In the genomic region with DNA sequence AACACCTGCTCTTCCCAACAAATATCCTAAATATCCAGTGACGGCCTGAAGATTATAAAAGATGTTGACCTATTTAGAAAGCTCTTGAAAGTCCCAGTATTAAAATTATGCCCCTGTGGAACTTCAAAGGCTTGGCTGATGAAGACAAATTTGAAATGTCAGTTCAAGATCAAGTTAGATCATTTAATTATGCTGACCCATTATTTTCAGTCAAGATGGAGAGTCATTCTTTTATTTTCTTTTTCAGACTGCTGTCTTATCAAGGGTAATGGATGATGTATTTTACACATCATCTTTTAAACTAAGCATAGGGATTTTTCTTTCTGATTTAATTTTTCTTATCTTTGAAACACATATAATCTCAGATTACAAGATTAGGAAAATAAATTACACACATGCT, we compare ENCODE assay signal across 18 cellular contexts.
DNase-seq lines count a peak whose midpoint lies in the region; ATAC-seq, FAIRE-seq and TF ChIP-seq lines count a peak whose summit lies in the region.
"Had no signal": no experiment of that assay in that cellular context is flagged by ENCODE, and none has a peak within 500 bp of the region (broad histone marks: within the 10 kb centered on the region; RNA-seq: fewer than 3 reads in every experiment).

No MANE protein-coding gene starts in this region.

- H3K9ac ChIP-seq in HepG2 (ENCODE audit: insufficient read depth, low read depth, low read length) (no peak overlapping the region), kidney (ENCODE audit: low read length in 2 of 2) (no peak overlapping the region)

- DNase-seq in HepG2 (ENCODE audit: low spot score) = no peak
- DNase-seq in right lobe of liver = no peak
- DNase-seq in NCI-H2227 (lab: John Stamatoyannopoulos, UW; ENCODE audit: unreplicated experiment) = peak; percentile 83
- DNase-seq in kidney = no peak
- no peak for DNase-seq in SKM-1 (lab: John Stamatoyannopoulos, UW; ENCODE audit: unreplicated experiment)
- DNase-seq: DMS153, HCEC 1CT, NCI-H1436, NCI-H2029 treated with DMSO at 0.1 percent for 48 hours, NCI-H446, NCI-H82, SHP77 had no signal

- no peak for TF ChIP-seq RAD21 in HepG2 (CRISPR knock-in tag; IDR thresholded peaks at IDR 0.05)

- POLR2A ChIA-PET in HepG2 (lab: Yijun Ruan, JAX) = no interaction called here

- H3K9me3 ChIP-seq in HepG2 (ENCODE audit: low read length) (no peaks in the 10 kb centered on the region), right lobe of liver (no peaks in the 10 kb centered on the region), kidney (ENCODE audit: control insufficient read depth in 1 of 2, low read length in 2 of 2) (no peaks in the 10 kb centered on the region)

- CTCF ChIA-PET in HepG2 (lab: Yijun Ruan, JAX; ENCODE audit: low intra/inter-chr PET ratio, low total read pairs) = no interaction called here

- FAIRE-seq in HepG2 (lab: Jason Lieb, UNC) (no peak), kidney (lab: Jason Lieb, UNC) (peak; percentile 70)
- FAIRE-seq: HTR-8/SVneo had no signal

- TF ChIP-seq POLR2A in HepG2 (IDR thresholded peaks at IDR 0.05; ENCODE audit: insufficient read depth in 1 of 2, low read depth in 2 of 2, low read length in 2 of 2) (no peak), right lobe of liver (IDR thresholded peaks at IDR 0.05) (no peak)

- no peaks in the 10 kb centered on the region for H3K36me3 ChIP-seq in HepG2 (replicated peaks in 1 of 2; ENCODE audit: control insufficient read depth in 1 of 2, insufficient read depth in 2 of 2, low read length in 2 of 2)
- no peaks in the 10 kb centered on the region for H3K36me3 ChIP-seq in right lobe of liver
- H3K36me3 ChIP-seq in kidney (ENCODE audit: control insufficient read depth in 1 of 2, insufficient read depth in 2 of 2, low read length in 2 of 2) = no peaks in the 10 kb centered on the region

- WGBS in HepG2 (ENCODE audit: low lambda C conversion rate) = 3% methylated on average over 1 of the region's 1 CpG
- WGBS in right lobe of liver (ENCODE audit: insufficient coverage, low coverage, low lambda C conversion rate, missing lambda C conversion rate) = 100% methylated on average over 1 of the region's 1 CpG

- H4K20me1 ChIP-seq in HepG2 (ENCODE audit: insufficient read depth, low read length) = no peaks in the 10 kb centered on the region

- TF ChIP-seq EP300 in HepG2 (IDR thresholded peaks at IDR 0.05; ENCODE audit: low read depth in 2 of 2, low read length in 2 of 2) (no peak), HepG2 (CRISPR knock-in tag; IDR thresholded peaks at IDR 0.05; ENCODE audit: borderline replicate concordance) (no peak)

- no peaks in the 10 kb centered on the region for H3K79me2 ChIP-seq in HepG2 (ENCODE audit: insufficient read depth, low read length)

- H2AFZ ChIP-seq in HepG2 (ENCODE audit: low read length) = no peak overlapping the region

- TF ChIP-seq CTCF in HepG2 (CRISPR knock-in tag; IDR thresholded peaks at IDR 0.05) = no peak
- TF ChIP-seq CTCF in right lobe of liver (IDR thresholded peaks at IDR 0.05) = no peak
- TF ChIP-seq CTCF in kidney (IDR thresholded peaks at IDR 0.05; ENCODE audit: borderline replicate concordance, extremely low read depth, insufficient read depth) = no peak

- no peak overlapping the region for H3K4me2 ChIP-seq in HepG2 (ENCODE audit: low read depth, low read length)

- no peak overlapping the region for H3K4me3 ChIP-seq in HepG2 (replicated peaks in 1 of 3; ENCODE audit: insufficient read depth in 1 of 3, low read depth in 2 of 3, low read length in 3 of 3)
- H3K4me3 ChIP-seq in right lobe of liver = no peak overlapping the region
- no peak overlapping the region for H3K4me3 ChIP-seq in kidney (ENCODE audit: low read length in 2 of 2)

- H3K27me3 ChIP-seq in HepG2 (ENCODE audit: control insufficient read depth in 1 of 2, insufficient read depth in 2 of 2, low read length in 2 of 2) (no peaks in the 10 kb centered on the region), right lobe of liver (no peaks in the 10 kb centered on the region)

- in situ Hi-C loops in HepG2 (cut with HindIII; ENCODE audit: extremely low pct_ligation_motif_present, low pct_unique_long_range_greater_than_20kb) = no loop called here

- H3K4me1 ChIP-seq in HepG2 (ENCODE audit: insufficient read depth, low read length) (no peaks in the 10 kb centered on the region), right lobe of liver (no peaks in the 10 kb centered on the region), kidney (ENCODE audit: control insufficient read depth in 1 of 2, insufficient read depth in 1 of 2, low read depth in 1 of 2, low read length in 2 of 2) (peaks cover 0 to 3% of the 10 kb centered on the region in 2 donors)

- ATAC-seq in HepG2 = no peak
- no peak for ATAC-seq in right lobe of liver
- no peak for ATAC-seq in GM21529 (IDR thresholded peaks at IDR 0.05; ENCODE audit: unreplicated experiment)
- no peak for ATAC-seq in esophagus mucosa
- ATAC-seq: SK-N-SH treated with all-trans-retinoic acid at 6 μM for 48 hours had no signal

- intact Hi-C loops in HepG2 (cut with micrococcal nuclease; ENCODE audit: unreplicated experiment) (no loop called here), right lobe of liver (cut with DNase I) (no loop called here), kidney (cut with DNase I) (no loop called here)

- no peak overlapping the region for H3K27ac ChIP-seq in HepG2 (ENCODE audit: extremely low read length, insufficient read depth, low read length)
- no peak overlapping the region for H3K27ac ChIP-seq in right lobe of liver
- no peak overlapping the region for H3K27ac ChIP-seq in kidney (ENCODE audit: low read depth in 2 of 2, low read length in 2 of 2)
- H3K27ac ChIP-seq: C4-2B, HL-60 had no signal

- BruUV-seq in HepG2 (replicated peaks; lab: Mats Ljungman, UMichigan) = no TSS peak

TF ChIP-seq in HepG2, 621 proteins besides CTCF, POLR2A, EP300 and RAD21:
- TF ChIP-seq NFIB (CRISPR knock-in tag; IDR thresholded peaks at IDR 0.05; ENCODE audit: borderline replicate concordance) (no peak), JUN (CRISPR knock-in tag; IDR thresholded peaks at IDR 0.05) (no peak), RFXANK (CRISPR knock-in tag; IDR thresholded peaks at IDR 0.05) (no peak), MAFK (conservative IDR thresholded peaks at IDR 0.05 in 1 of 2, IDR thresholded peaks at IDR 0.05 in 1 of 2; ENCODE audit: low read length in 2 of 2) (peak; percentile 64 to 67), SP5 (CRISPR knock-in tag; IDR thresholded peaks at IDR 0.05; ENCODE audit: borderline replicate concordance, low read depth) (no peak), MAFF (IDR thresholded peaks at IDR 0.05; ENCODE audit: low read depth, low read length) (peak; percentile 37), ERF (CRISPR knock-in tag; IDR thresholded peaks at IDR 0.05) (no peak), ZNF607 (CRISPR knock-in tag; IDR thresholded peaks at IDR 0.05; ENCODE audit: borderline replicate concordance) (no peak)
TF ChIP-seq in HepG2: peak in this region for 2.
